Comparison of ENCODE assay signal across 22 cellular contexts in genomic region chr20:63458170-63459069, GRCh38. TPM values are rescaled to one million over a fixed set of nuclear protein-coding genes. Genes with fewer than 3 reads are reported as not detected.
A peak's percentile ranks its signal among the peaks of the same experiment; 100 is the strongest.
DNase-seq lines count a peak whose midpoint lies in the region; ATAC-seq, FAIRE-seq and TF ChIP-seq lines count a peak whose summit lies in the region.
"Had no signal": no experiment of that assay in that cellular context is flagged by ENCODE, and none has a peak within 500 bp of the region (broad histone marks: within the 10 kb centered on the region; RNA-seq: fewer than 3 reads in every experiment).

No MANE protein-coding gene starts in this region.

- ATAC-seq in HG02678 (IDR thresholded peaks at IDR 0.05; ENCODE audit: unreplicated experiment) (no peak), HG02973 (IDR thresholded peaks at IDR 0.05; ENCODE audit: unreplicated experiment) (no peak)
- ATAC-seq: SK-N-SH treated with all-trans-retinoic acid at 6 μM for 48 hours, T-helper 17 cell had no signal

- no peak overlapping the region for H3K4me3 ChIP-seq in BLaER1 treated with 17β-estradiol and CSF1 and Interleukin-3, amounts not matched to agents 10 nM and 100 nM
- H3K4me3 ChIP-seq in neural progenitor cell, result no peak overlapping the region
- H3K4me3 ChIP-seq: A549, Peyer's patch, SJCRH30 had no signal

- H3K36me3 ChIP-seq in BLaER1 treated with 17β-estradiol and CSF1 and Interleukin-3, amounts not matched to agents 10 nM and 100 nM, result no peaks in the 10 kb centered on the region
- no peaks in the 10 kb centered on the region for H3K36me3 ChIP-seq in neural progenitor cell
- H3K36me3 ChIP-seq: Peyer's patch, SJCRH30 had no signal

- H3K4me3 Mint-ChIP-seq in neural progenitor cell, result no peak overlapping the region
- H3K4me3 Mint-ChIP-seq: CD14-positive monocyte, T-helper 17 cell had no signal

- H3K36me3 Mint-ChIP-seq in neural progenitor cell, result no peaks in the 10 kb centered on the region
- H3K36me3 Mint-ChIP-seq: CD14-positive monocyte had no signal

- peaks cover 0 to 83% (median 28%) of the 10 kb centered on the region in 11 experiments; a peak in 13 of 22 replicates for H4K20me1 ChIP-seq in BLaER1 treated with 17β-estradiol and CSF1 and Interleukin-3, amounts not matched to agents 10 nM and 100 nM
- peaks cover 100% of the 10 kb centered on the region for H4K20me1 ChIP-seq in neural progenitor cell (ENCODE audit: low read depth)

- peaks cover 48 to 76% (median 58%) of the 10 kb centered on the region in 10 experiments for H3K4me1 ChIP-seq in BLaER1 treated with 17β-estradiol and CSF1 and Interleukin-3, amounts not matched to agents 10 nM and 100 nM
- peaks cover 22% of the 10 kb centered on the region for H3K4me1 ChIP-seq in neural progenitor cell

- H3K9ac ChIP-seq in BLaER1 treated with 17β-estradiol and CSF1 and Interleukin-3, amounts not matched to agents 10 nM and 100 nM, result no peak overlapping the region
- no peak overlapping the region for H3K9ac ChIP-seq in neural progenitor cell

- H3K27ac Mint-ChIP-seq in neural progenitor cell, result peak overlapping the region; percentile 92
- H3K27ac Mint-ChIP-seq: T-helper 17 cell had no signal

- DNase-seq in HTR-8/SVneo (ENCODE audit: insufficient read length, low spot score), result no peak
- DNase-seq in neural progenitor cell (ENCODE audit: low spot score), result no peak
- DNase-seq in OCI-M2 (lab: John Stamatoyannopoulos, UW; ENCODE audit: unreplicated experiment), result no peak
- DNase-seq in HK-2 (ENCODE audit: unreplicated experiment), result no peak
- DNase-seq: AML-193, GOT3, KG1, NCI-H1048, NCI-H1417 treated with DMSO at 0.1 percent for 48 hours, NCI-H2227 treated with DMSO at 0.1 percent for 48 hours, Peyer's patch, T-helper 17 cell had no signal

- H3K9me3 Mint-ChIP-seq in neural progenitor cell, result no peaks in the 10 kb centered on the region

- no peaks in the 10 kb centered on the region for H3K9me3 ChIP-seq in BLaER1 treated with 17β-estradiol and CSF1 and Interleukin-3, amounts not matched to agents 10 nM and 100 nM (replicated peaks in 1 of 11)
- H3K9me3 ChIP-seq in neural progenitor cell (ENCODE audit: low read depth), result no peaks in the 10 kb centered on the region
- H3K9me3 ChIP-seq: A549, Peyer's patch, SJCRH30 had no signal

- peaks cover 56% of the 10 kb centered on the region for H3K79me2 ChIP-seq in neural progenitor cell (ENCODE audit: low read depth)

- peak overlapping the region in 3 of 11 experiments; percentile 8 to 26 (median 9); a peak in 3 of 22 replicates for H3K27ac ChIP-seq in BLaER1 treated with 17β-estradiol and CSF1 and Interleukin-3, amounts not matched to agents 10 nM and 100 nM
- peak overlapping the region; percentile 30 for H3K27ac ChIP-seq in angular gyrus (ENCODE audit: low read depth, low read length)
- H3K27ac ChIP-seq in neural progenitor cell, result no peak overlapping the region
- H3K27ac ChIP-seq: Peyer's patch, SJCRH30 had no signal

- H3K27me3 Mint-ChIP-seq in neural progenitor cell (ENCODE audit: insufficient read depth, low read depth), result peaks cover 4% of the 10 kb centered on the region

- no peaks in the 10 kb centered on the region for H3F3A ChIP-seq in neural progenitor cell (ENCODE audit: low read depth)

- H3K27me3 ChIP-seq in BLaER1 treated with 17β-estradiol and CSF1 and Interleukin-3, amounts not matched to agents 10 nM and 100 nM, result peaks cover 29 to 73% (median 40%) of the 10 kb centered on the region in 11 experiments
- H3K27me3 ChIP-seq in neural progenitor cell, result no peaks in the 10 kb centered on the region
- H3K27me3 ChIP-seq: Peyer's patch had no signal

- peak; percentile 13 for FAIRE-seq in HTR-8/SVneo (lab: Jason Lieb, UNC)
- FAIRE-seq: A549, D721Med, GM19239 had no signal

- H2AFZ ChIP-seq in neural progenitor cell (replicated peaks), result no peak overlapping the region

- no peak for TF ChIP-seq CTCF in neural progenitor cell (IDR thresholded peaks at IDR 0.05)

- peaks cover 41% of the 10 kb centered on the region for H3K4me1 Mint-ChIP-seq in neural progenitor cell
- H3K4me1 Mint-ChIP-seq: CD14-positive monocyte had no signal

- peak overlapping the region; percentile 87 to 99 (median 96) for H3K4me2 ChIP-seq in BLaER1 treated with 17β-estradiol and CSF1 and Interleukin-3, amounts not matched to agents 10 nM and 100 nM
- no peak overlapping the region for H3K4me2 ChIP-seq in neural progenitor cell
- H3K4me2 ChIP-seq: A549 had no signal

RNA-seq across cellular contexts. Expression of gene KCNQ2, which starts 14.0 kb away (rescaled TPM):
- 39.5 and 106 TPM in 2 replicates for total RNA-seq in neural progenitor cell (ENCODE audit: low replicate concordance)
- total RNA-seq: Peyer's patch, SJCRH30, T-helper 17 cell had no signal

RNA-seq across cellular contexts. Expression of gene EEF1A2, which starts 40.5 kb away (rescaled TPM):
- total RNA-seq in neural progenitor cell (ENCODE audit: low replicate concordance), result 0.54 and 1.5 TPM in 2 replicates
